ENCODE assay signal across 9 cellular contexts in the genomic region with DNA sequence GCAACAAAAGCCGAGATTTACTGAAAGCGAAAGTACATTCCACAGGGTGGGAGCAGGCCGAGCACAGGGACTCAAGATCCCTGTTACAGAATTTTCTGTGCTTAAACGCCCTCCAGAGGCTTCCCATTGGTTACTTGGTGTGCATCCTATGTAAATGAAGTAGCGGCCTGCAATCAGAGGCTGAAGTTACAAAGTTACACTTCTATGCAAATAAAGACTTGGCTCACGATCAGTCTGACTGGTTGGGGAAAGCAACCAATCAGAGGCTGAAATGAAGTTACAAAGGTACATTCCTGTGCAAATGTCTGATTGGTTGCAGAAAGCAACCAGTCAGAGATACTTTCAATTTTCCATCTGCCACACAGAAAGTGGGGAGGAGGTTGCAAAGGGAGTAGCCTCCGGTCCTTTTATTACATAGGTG. TPM values are rescaled to one million over a fixed set of nuclear protein-coding genes. Genes with fewer than 3 reads are reported as not detected.
DNase-seq lines count a peak whose midpoint lies in the region; ATAC-seq and TF ChIP-seq lines count a peak whose summit lies in the region.
"Had no signal": no experiment of that assay in that cellular context is flagged by ENCODE, and none has a peak within 500 bp of the region (broad histone marks: within the 10 kb centered on the region; RNA-seq: fewer than 3 reads in every experiment).

No MANE protein-coding gene starts in this region.

- no peaks in the 10 kb centered on the region for H3K9me3 Mint-ChIP-seq in naive thymus-derived CD8-positive, alpha-beta T cell

- peaks cover 0 to 15% (median 0%) of the 10 kb centered on the region in 4 donors for H3K4me1 Mint-ChIP-seq in naive thymus-derived CD8-positive, alpha-beta T cell

- H3K27me3 Mint-ChIP-seq in naive thymus-derived CD8-positive, alpha-beta T cell = no peaks in the 10 kb centered on the region

- POLR2A ChIA-PET in naive thymus-derived CD8-positive, alpha-beta T cell (lab: Charles Lee) = no interaction called here

- TF ChIP-seq CTCF in fibroblast of mammary gland (conservative IDR thresholded peaks at IDR 0.05; ENCODE audit: control insufficient read depth, insufficient read depth, low read depth, low read length) = peak; percentile 0

- H3K4me3 Mint-ChIP-seq in naive thymus-derived CD8-positive, alpha-beta T cell = peak overlapping the region in 6 of 10 donors; percentile 9 to 42 (median 36)

- peak overlapping the region in 1 of 10 donors; percentile 57 for H3K27ac Mint-ChIP-seq in naive thymus-derived CD8-positive, alpha-beta T cell

- H3K4me3 ChIP-seq in fibroblast of mammary gland (ENCODE audit: control insufficient read depth, low read depth, low read length) = peak overlapping the region; percentile 62
- H3K4me3 ChIP-seq: BLaER1 had no signal

- DNase-seq in DMS53 (lab: John Stamatoyannopoulos, UW) = peak; percentile 30
- no peak for DNase-seq in DMS53 treated with DMSO at 0.1 percent for 48 hours (lab: John Stamatoyannopoulos, UW; ENCODE audit: unreplicated experiment)
- DNase-seq in fibroblast of mammary gland (ENCODE audit: low read depth) = peak; percentile 95
- peak in 3 of 10 donors; percentile 16 to 25 (median 16) for DNase-seq in naive thymus-derived CD8-positive, alpha-beta T cell
- DNase-seq in NK-92 treated with Interleukin-12 subunit alpha and Interleukin-12 subunit beta, amount 100 ng/mL, for 24 hours (lab: John Stamatoyannopoulos, UW) = no peak

- ATAC-seq in SK-N-SH treated with all-trans-retinoic acid at 6 μM for 48 hours (peak; percentile 50), HG02981 (IDR thresholded peaks at IDR 0.05; ENCODE audit: unreplicated experiment) (no peak), GM18505 (IDR thresholded peaks at IDR 0.05; ENCODE audit: unreplicated experiment) (no peak)
- ATAC-seq in naive thymus-derived CD8-positive, alpha-beta T cell = peak in 1 of 2 donors; percentile 26

- H3K36me3 Mint-ChIP-seq in naive thymus-derived CD8-positive, alpha-beta T cell = no peaks in the 10 kb centered on the region

- TF ChIP-seq POLR2A in GM18505 (IDR thresholded peaks at IDR 0.05; ENCODE audit: borderline replicate concordance, extremely low read depth, insufficient read depth, insufficient read length) = no peak

TF ChIP-seq in SK-N-SH treated with all-trans-retinoic acid at 6 μM for 48 hours, 23 proteins besides CTCF, POLR2A, EP300 and RAD21:
- TF ChIP-seq, protein P1, sequence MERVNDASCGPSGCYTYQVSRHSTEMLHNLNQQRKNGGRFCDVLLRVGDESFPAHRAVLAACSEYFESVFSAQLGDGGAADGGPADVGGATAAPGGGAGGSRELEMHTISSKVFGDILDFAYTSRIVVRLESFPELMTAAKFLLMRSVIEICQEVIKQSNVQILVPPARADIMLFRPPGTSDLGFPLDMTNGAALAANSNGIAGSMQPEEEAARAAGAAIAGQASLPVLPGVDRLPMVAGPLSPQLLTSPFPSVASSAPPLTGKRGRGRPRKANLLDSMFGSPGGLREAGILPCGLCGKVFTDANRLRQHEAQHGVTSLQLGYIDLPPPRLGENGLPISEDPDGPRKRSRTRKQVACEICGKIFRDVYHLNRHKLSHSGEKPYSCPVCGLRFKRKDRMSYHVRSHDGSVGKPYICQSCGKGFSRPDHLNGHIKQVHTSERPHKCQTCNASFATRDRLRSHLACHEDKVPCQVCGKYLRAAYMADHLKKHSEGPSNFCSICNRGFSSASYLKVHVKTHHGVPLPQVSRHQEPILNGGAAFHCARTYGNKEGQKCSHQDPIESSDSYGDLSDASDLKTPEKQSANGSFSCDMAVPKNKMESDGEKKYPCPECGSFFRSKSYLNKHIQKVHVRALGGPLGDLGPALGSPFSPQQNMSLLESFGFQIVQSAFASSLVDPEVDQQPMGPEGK (CRISPR knock-in tag; IDR thresholded peaks at IDR 0.05; ENCODE audit: borderline replicate concordance) = no peak
- TF ChIP-seq, protein P2, sequence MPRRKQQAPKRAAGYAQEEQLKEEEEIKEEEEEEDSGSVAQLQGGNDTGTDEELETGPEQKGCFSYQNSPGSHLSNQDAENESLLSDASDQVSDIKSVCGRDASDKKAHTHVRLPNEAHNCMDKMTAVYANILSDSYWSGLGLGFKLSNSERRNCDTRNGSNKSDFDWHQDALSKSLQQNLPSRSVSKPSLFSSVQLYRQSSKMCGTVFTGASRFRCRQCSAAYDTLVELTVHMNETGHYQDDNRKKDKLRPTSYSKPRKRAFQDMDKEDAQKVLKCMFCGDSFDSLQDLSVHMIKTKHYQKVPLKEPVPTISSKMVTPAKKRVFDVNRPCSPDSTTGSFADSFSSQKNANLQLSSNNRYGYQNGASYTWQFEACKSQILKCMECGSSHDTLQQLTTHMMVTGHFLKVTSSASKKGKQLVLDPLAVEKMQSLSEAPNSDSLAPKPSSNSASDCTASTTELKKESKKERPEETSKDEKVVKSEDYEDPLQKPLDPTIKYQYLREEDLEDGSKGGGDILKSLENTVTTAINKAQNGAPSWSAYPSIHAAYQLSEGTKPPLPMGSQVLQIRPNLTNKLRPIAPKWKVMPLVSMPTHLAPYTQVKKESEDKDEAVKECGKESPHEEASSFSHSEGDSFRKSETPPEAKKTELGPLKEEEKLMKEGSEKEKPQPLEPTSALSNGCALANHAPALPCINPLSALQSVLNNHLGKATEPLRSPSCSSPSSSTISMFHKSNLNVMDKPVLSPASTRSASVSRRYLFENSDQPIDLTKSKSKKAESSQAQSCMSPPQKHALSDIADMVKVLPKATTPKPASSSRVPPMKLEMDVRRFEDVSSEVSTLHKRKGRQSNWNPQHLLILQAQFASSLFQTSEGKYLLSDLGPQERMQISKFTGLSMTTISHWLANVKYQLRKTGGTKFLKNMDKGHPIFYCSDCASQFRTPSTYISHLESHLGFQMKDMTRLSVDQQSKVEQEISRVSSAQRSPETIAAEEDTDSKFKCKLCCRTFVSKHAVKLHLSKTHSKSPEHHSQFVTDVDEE (CRISPR knock-in tag; IDR thresholded peaks at IDR 0.05) = no peak
- no peak for TF ChIP-seq ARNTL (CRISPR knock-in tag; IDR thresholded peaks at IDR 0.05; ENCODE audit: borderline replicate concordance, low read depth)
- no peak for TF ChIP-seq BACH2 (CRISPR knock-in tag; IDR thresholded peaks at IDR 0.05; ENCODE audit: borderline replicate concordance)
- TF ChIP-seq ZNF70 (CRISPR knock-in tag; IDR thresholded peaks at IDR 0.05) = no peak
- TF ChIP-seq ZC3H10 (CRISPR knock-in tag; IDR thresholded peaks at IDR 0.05) = no peak
- TF ChIP-seq TCF4 (CRISPR knock-in tag; IDR thresholded peaks at IDR 0.05; ENCODE audit: borderline replicate concordance) = no peak
- no peak for TF ChIP-seq CSDC2 (CRISPR knock-in tag; IDR thresholded peaks at IDR 0.05)
- TF ChIP-seq OSR1 (CRISPR knock-in tag; IDR thresholded peaks at IDR 0.05) = no peak
- no peak for TF ChIP-seq ISL1 (CRISPR knock-in tag; IDR thresholded peaks at IDR 0.05)
- TF ChIP-seq RARB (CRISPR knock-in tag; IDR thresholded peaks at IDR 0.05) = no peak
- no peak for TF ChIP-seq TOX (CRISPR knock-in tag; IDR thresholded peaks at IDR 0.05; ENCODE audit: borderline replicate concordance)
- TF ChIP-seq, protein P3, sequence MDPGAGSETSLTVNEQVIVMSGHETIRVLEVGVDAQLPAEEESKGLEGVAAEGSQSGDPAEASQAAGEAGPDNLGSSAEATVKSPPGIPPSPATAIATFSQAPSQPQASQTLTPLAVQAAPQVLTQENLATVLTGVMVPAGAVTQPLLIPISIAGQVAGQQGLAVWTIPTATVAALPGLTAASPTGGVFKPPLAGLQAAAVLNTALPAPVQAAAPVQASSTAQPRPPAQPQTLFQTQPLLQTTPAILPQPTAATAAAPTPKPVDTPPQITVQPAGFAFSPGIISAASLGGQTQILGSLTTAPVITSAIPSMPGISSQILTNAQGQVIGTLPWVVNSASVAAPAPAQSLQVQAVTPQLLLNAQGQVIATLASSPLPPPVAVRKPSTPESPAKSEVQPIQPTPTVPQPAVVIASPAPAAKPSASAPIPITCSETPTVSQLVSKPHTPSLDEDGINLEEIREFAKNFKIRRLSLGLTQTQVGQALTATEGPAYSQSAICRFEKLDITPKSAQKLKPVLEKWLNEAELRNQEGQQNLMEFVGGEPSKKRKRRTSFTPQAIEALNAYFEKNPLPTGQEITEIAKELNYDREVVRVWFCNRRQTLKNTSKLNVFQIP (CRISPR knock-in tag; IDR thresholded peaks at IDR 0.05; ENCODE audit: borderline replicate concordance, low read depth) = no peak
- TF ChIP-seq ESRRG (CRISPR knock-in tag; IDR thresholded peaks at IDR 0.05) = no peak
- no peak for TF ChIP-seq PPARA (CRISPR knock-in tag; IDR thresholded peaks at IDR 0.05; ENCODE audit: borderline replicate concordance)
- no peak for TF ChIP-seq ZFP3 (CRISPR knock-in tag; IDR thresholded peaks at IDR 0.05)
- TF ChIP-seq, protein P4, sequence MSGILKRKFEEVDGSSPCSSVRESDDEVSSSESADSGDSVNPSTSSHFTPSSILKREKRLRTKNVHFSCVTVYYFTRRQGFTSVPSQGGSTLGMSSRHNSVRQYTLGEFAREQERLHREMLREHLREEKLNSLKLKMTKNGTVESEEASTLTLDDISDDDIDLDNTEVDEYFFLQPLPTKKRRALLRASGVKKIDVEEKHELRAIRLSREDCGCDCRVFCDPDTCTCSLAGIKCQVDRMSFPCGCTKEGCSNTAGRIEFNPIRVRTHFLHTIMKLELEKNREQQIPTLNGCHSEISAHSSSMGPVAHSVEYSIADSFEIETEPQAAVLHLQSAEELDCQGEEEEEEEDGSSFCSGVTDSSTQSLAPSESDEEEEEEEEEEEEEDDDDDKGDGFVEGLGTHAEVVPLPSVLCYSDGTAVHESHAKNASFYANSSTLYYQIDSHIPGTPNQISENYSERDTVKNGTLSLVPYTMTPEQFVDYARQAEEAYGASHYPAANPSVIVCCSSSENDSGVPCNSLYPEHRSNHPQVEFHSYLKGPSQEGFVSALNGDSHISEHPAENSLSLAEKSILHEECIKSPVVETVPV (CRISPR knock-in tag; IDR thresholded peaks at IDR 0.05) = no peak

RNA-seq across cellular contexts. Expression of a gene that starts 4.1 kb away (rescaled TPM):
- total RNA-seq in naive thymus-derived CD8-positive, alpha-beta T cell = 1 to 10 TPM in 1 of 2 experiments, not detected in 1; 1.2 TPM
- polyA plus RNA-seq in naive thymus-derived CD8-positive, alpha-beta T cell = under 1 TPM in 1 of 3 donors, not detected in 2; 0.19 TPM

RNA-seq across cellular contexts. Expression of a gene that starts 12.6 kb away (rescaled TPM):
- 10 to 100 TPM; 15.0 to 15.5 TPM for total RNA-seq in naive thymus-derived CD8-positive, alpha-beta T cell
- 10 to 100 TPM; 19.9 to 32.0 (median 21.3) TPM for polyA plus RNA-seq in naive thymus-derived CD8-positive, alpha-beta T cell

RNA-seq across cellular contexts. Expression of a gene that starts 40.8 kb away (rescaled TPM):
- total RNA-seq in naive thymus-derived CD8-positive, alpha-beta T cell = not detected
- polyA plus RNA-seq in naive thymus-derived CD8-positive, alpha-beta T cell = not detected

Comparison
In these comparisons a context has a peak if more than half of its experiments do, and no peak if none do; other contexts are left out.
1. DNase-seq: peak in DMS53 (single experiment) and fibroblast of mammary gland (single experiment); none in DMS53 treated with DMSO at 0.1 percent for 48 hours (single experiment) and NK-92 treated with Interleukin-12 subunit alpha and Interleukin-12 subunit beta, amount 100 ng/mL, for 24 hours (single experiment).